ENCODE assay signal across 10 cellular contexts in the genomic region with DNA sequence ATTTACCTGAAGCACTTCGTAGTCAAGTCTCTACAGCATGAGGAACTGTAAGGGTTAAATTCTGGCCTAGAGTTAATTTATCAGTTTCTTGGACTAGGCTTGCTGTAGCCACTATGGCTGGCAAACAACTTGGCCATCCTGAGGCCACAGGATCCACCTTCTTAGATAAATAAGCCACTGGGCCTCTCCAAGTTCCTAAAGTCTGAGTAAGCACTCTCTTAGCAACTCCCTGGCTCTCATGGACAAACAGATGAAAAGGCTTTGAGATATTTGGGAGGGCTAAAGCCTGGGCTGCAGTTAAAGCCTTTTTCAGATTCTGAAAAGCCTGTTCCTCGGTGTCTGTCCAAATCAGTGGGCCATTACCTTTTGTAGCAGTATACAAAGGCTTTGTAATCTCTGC.
"Had no signal": no experiment of that assay in that cellular context is flagged by ENCODE, and none has a peak within 500 bp of the region (broad histone marks: within the 10 kb centered on the region; RNA-seq: fewer than 3 reads in every experiment).

No MANE protein-coding gene starts in this region.

- H3K4me1 Mint-ChIP-seq: neural crest cell had no signal

- H3K27ac ChIP-seq: brain microvascular endothelial cell, WERI-Rb-1 had no signal

- H3K27me3 ChIP-seq: brain microvascular endothelial cell had no signal

- H3K36me3 ChIP-seq: brain microvascular endothelial cell, WERI-Rb-1 had no signal

- H3K4me3 Mint-ChIP-seq: neural crest cell had no signal

- DNase-seq: activated CD4-positive, alpha-beta T cell treated with anti-CD3 and anti-CD28 coated beads for 1 hour; activated gamma-delta T cell treated with Interleukin-2 at 50 U/mL for 16 hours; aorta; brain microvascular endothelial cell; central memory CD4-positive, alpha-beta T cell; foreskin melanocyte; glutamatergic neuron; stimulated activated CD8-positive, alpha-beta memory T cell treated with anti-CD3 and anti-CD28 coated beads, Interleukin-4, amount 100 ng/mL, for 48 hours; WERI-Rb-1 had no signal
